Comparison of ENCODE assay signal across 1 cellular context in the genomic region with DNA sequence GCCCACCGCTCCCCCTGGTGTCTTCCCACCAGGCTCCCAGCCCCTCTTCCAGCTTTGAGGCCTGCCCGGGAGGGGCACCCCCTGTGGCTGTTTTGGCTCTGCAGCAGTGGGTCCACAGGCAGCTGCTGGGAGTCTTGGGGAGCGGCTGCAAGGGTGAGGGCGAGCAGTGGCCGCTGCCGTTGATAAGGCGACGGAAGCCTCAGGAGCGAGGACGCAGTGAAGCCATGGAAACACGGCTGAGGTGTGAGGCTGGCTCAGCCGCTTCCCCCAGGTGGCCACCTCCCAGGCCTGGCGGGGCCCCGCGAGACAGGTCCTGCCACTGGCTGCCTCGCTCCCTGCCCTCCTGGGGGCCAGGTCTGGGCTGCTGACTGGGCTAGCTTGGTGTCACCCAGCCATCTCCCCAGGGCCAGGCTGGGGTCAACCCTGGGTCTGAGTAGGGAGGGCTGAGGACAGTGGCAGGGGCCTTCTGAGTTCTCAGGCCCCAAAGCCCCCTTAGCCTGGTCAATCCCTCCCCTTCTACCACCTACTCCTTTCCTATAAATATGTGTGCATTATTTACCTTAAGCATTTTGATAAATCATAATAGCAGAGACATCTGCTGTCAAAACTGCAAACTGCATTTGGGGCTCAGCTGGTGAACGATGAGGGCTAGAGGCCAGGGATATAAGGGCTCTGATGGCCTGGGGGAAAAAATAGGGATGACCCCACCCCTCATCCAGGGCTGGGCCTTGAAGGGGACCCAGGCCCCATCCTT.
TF ChIP-seq lines count a peak whose summit lies in the region.

No MANE protein-coding gene starts in this region.

TF ChIP-seq in HEK293, 187 proteins besides CTCF, POLR2A, EP300 and RAD21 (continued from another document):
- TF ChIP-seq, protein P1, sequence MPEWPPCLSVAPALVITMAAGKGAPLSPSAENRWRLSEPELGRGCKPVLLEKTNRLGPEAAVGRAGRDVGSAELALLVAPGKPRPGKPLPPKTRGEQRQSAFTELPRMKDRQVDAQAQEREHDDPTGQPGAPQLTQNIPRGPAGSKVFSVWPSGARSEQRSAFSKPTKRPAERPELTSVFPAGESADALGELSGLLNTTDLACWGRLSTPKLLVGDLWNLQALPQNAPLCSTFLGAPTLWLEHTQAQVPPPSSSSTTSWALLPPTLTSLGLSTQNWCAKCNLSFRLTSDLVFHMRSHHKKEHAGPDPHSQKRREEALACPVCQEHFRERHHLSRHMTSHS (tag by site-specific recombination; IDR thresholded peaks at IDR 0.05): no peak
- TF ChIP-seq ZNF555 (tag by site-specific recombination; conservative IDR thresholded peaks at IDR 0.05): no peak
- TF ChIP-seq, protein P2, sequence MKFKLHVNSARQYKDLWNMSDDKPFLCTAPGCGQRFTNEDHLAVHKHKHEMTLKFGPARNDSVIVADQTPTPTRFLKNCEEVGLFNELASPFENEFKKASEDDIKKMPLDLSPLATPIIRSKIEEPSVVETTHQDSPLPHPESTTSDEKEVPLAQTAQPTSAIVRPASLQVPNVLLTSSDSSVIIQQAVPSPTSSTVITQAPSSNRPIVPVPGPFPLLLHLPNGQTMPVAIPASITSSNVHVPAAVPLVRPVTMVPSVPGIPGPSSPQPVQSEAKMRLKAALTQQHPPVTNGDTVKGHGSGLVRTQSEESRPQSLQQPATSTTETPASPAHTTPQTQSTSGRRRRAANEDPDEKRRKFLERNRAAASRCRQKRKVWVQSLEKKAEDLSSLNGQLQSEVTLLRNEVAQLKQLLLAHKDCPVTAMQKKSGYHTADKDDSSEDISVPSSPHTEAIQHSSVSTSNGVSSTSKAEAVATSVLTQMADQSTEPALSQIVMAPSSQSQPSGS (tag by site-specific recombination; IDR thresholded peaks at IDR 0.05; ENCODE audit: low read depth): no peak
